2 cellular contexts compared by ENCODE assay signal in the genomic region with DNA sequence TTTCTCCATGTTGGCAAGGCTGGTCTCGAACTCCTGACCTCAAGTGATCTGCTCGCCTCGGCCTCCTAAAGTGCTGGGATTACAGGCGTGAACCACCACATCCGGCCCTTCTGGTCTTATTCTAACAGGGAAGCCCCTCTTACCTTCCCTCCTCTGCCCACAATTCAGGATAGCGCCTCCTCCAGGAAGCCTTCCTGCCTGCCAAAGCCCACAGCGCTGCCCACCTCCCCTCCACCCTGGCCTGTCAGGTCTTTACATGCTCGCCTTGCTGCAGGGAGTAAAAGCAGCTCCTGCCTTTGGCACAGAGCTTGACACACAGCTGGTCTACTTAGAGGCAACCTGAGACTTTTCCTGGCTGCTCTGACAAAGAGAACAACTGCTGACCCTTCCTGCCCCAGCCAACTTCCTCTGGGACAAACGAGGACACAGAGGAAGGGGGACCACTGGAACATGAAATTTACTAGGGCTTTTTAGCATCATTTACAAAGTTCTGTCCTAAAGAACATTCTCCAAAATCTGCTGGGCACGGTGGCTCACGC.
TF ChIP-seq lines count a peak whose summit lies in the region.

No MANE protein-coding gene starts in this region.

TF ChIP-seq in IMR-90, 13 proteins besides CTCF, POLR2A, EP300 and RAD21:
- TF ChIP-seq NFE2L2 (IDR thresholded peaks at IDR 0.05; ENCODE audit: low read depth, low read length) (no peak), MAFK (IDR thresholded peaks at IDR 0.05; ENCODE audit: low read depth, low read length) (no peak), CEBPB (IDR thresholded peaks at IDR 0.05; ENCODE audit: low read depth, low read length) (no peak), MAZ (IDR thresholded peaks at IDR 0.05; ENCODE audit: borderline replicate concordance, low read depth, low read length) (no peak), USF2 (IDR thresholded peaks at IDR 0.05; ENCODE audit: low read depth, low read length) (no peak), BHLHE40 (IDR thresholded peaks at IDR 0.05; ENCODE audit: low read depth, low read length) (no peak), CHD1 (IDR thresholded peaks at IDR 0.05; ENCODE audit: low read depth, low read length) (no peak), FOS (IDR thresholded peaks at IDR 0.05; ENCODE audit: low read depth, low read length) (no peak), RFX5 (IDR thresholded peaks at IDR 0.05; ENCODE audit: low read depth, low read length) (no peak), MXI1 (IDR thresholded peaks at IDR 0.05; ENCODE audit: borderline replicate concordance, low read depth, low read length) (no peak), SMC3 (IDR thresholded peaks at IDR 0.05; ENCODE audit: low read depth, low read length) (no peak), RCOR1 (IDR thresholded peaks at IDR 0.05; ENCODE audit: insufficient replicate concordance, low read length) (no peak)
- TF ChIP-seq, protein P1, sequence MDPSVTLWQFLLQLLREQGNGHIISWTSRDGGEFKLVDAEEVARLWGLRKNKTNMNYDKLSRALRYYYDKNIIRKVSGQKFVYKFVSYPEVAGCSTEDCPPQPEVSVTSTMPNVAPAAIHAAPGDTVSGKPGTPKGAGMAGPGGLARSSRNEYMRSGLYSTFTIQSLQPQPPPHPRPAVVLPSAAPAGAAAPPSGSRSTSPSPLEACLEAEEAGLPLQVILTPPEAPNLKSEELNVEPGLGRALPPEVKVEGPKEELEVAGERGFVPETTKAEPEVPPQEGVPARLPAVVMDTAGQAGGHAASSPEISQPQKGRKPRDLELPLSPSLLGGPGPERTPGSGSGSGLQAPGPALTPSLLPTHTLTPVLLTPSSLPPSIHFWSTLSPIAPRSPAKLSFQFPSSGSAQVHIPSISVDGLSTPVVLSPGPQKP (IDR thresholded peaks at IDR 0.05; ENCODE audit: borderline replicate concordance, low read depth, low read length): no peak

TF ChIP-seq in GM12891, 5 proteins besides CTCF, POLR2A, EP300 and RAD21:
- TF ChIP-seq SPI1 (IDR thresholded peaks at IDR 0.05; ENCODE audit: low read depth, low read length) (no peak), POU2F2 (IDR thresholded peaks at IDR 0.05; ENCODE audit: low read depth, low read length) (no peak), PAX5 (IDR thresholded peaks at IDR 0.05; ENCODE audit: insufficient read depth, low read length, severe bottlenecking) (no peak), POLR2AphosphoS5 (IDR thresholded peaks at IDR 0.05; ENCODE audit: low read depth, low read length) (no peak), TAF1 (IDR thresholded peaks at IDR 0.05; ENCODE audit: low read depth, low read length) (no peak)
